1 cellular context compared by ENCODE assay signal in genomic region chr2:100820346-100821254, GRCh38.
TF ChIP-seq lines count a peak whose summit lies in the region.

No MANE protein-coding gene starts in this region.

TF ChIP-seq in SK-N-SH, 30 proteins besides CTCF, POLR2A, EP300 and RAD21 (continued from another document):
- TF ChIP-seq, protein P1, sequence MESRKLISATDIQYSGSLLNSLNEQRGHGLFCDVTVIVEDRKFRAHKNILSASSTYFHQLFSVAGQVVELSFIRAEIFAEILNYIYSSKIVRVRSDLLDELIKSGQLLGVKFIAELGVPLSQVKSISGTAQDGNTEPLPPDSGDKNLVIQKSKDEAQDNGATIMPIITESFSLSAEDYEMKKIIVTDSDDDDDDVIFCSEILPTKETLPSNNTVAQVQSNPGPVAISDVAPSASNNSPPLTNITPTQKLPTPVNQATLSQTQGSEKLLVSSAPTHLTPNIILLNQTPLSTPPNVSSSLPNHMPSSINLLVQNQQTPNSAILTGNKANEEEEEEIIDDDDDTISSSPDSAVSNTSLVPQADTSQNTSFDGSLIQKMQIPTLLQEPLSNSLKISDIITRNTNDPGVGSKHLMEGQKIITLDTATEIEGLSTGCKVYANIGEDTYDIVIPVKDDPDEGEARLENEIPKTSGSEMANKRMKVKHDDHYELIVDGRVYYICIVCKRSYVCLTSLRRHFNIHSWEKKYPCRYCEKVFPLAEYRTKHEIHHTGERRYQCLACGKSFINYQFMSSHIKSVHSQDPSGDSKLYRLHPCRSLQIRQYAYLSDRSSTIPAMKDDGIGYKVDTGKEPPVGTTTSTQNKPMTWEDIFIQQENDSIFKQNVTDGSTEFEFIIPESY (IDR thresholded peaks at IDR 0.05; ENCODE audit: borderline replicate concordance, low read depth), result no peak
- TF ChIP-seq, protein P2, sequence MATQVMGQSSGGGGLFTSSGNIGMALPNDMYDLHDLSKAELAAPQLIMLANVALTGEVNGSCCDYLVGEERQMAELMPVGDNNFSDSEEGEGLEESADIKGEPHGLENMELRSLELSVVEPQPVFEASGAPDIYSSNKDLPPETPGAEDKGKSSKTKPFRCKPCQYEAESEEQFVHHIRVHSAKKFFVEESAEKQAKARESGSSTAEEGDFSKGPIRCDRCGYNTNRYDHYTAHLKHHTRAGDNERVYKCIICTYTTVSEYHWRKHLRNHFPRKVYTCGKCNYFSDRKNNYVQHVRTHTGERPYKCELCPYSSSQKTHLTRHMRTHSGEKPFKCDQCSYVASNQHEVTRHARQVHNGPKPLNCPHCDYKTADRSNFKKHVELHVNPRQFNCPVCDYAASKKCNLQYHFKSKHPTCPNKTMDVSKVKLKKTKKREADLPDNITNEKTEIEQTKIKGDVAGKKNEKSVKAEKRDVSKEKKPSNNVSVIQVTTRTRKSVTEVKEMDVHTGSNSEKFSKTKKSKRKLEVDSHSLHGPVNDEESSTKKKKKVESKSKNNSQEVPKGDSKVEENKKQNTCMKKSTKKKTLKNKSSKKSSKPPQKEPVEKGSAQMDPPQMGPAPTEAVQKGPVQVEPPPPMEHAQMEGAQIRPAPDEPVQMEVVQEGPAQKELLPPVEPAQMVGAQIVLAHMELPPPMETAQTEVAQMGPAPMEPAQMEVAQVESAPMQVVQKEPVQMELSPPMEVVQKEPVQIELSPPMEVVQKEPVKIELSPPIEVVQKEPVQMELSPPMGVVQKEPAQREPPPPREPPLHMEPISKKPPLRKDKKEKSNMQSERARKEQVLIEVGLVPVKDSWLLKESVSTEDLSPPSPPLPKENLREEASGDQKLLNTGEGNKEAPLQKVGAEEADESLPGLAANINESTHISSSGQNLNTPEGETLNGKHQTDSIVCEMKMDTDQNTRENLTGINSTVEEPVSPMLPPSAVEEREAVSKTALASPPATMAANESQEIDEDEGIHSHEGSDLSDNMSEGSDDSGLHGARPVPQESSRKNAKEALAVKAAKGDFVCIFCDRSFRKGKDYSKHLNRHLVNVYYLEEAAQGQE (IDR thresholded peaks at IDR 0.05; ENCODE audit: low read depth, low read length), result no peak
